Comparison of ENCODE assay signal across 9 cellular contexts in genomic region chr7:974172-974571, GRCh38. TPM values are rescaled to one million over a fixed set of nuclear protein-coding genes. Genes with fewer than 3 reads are reported as not detected.
DNase-seq lines count a peak whose midpoint lies in the region; ATAC-seq, FAIRE-seq and TF ChIP-seq lines count a peak whose summit lies in the region.
"Had no signal": no experiment of that assay in that cellular context is flagged by ENCODE, and none has a peak within 500 bp of the region (broad histone marks: within the 10 kb centered on the region; RNA-seq: fewer than 3 reads in every experiment).

No MANE protein-coding gene starts in this region.

- CTCF ChIA-PET in activated CD4-positive, alpha-beta T cell treated with anti-CD3 and anti-CD28 coated beads for 36 hours (lab: Charles Lee), result interaction anchor here (0.7 to 1.7 kb wide), 5 partner anchors 18 to 717 kb away, joined by 3 to 10 read pairs (median 3); no protein-coding TSS in a partner anchor

- ATAC-seq in activated CD4-positive, alpha-beta T cell treated with anti-CD3 and anti-CD28 coated beads for 36 hours, result no peak
- no peak for ATAC-seq in HG03135 (IDR thresholded peaks at IDR 0.05; ENCODE audit: unreplicated experiment)

- H3K4me1 ChIP-seq in keratinocyte (ENCODE audit: control insufficient read depth, extremely low read depth, insufficient read depth, low read length) (peaks cover 4% of the 10 kb centered on the region), testis (peaks cover 22% of the 10 kb centered on the region)

- no peak for TF ChIP-seq CTCF in keratinocyte (optimal IDR thresholded peaks at IDR 0.05 in 1 of 3, IDR thresholded peaks at IDR 0.05 in 1 of 3, conservative IDR thresholded peaks at IDR 0.05 in 1 of 3; ENCODE audit: extremely low read depth in 1 of 3, insufficient read depth in 2 of 3, low read length in 3 of 3)
- TF ChIP-seq CTCF in testis (IDR thresholded peaks at IDR 0.05), result no peak

- H3K9me3 ChIP-seq in keratinocyte (ENCODE audit: control insufficient read depth, low read depth, low read length) (no peaks in the 10 kb centered on the region), testis (no peaks in the 10 kb centered on the region)

- POLR2A ChIA-PET in activated CD4-positive, alpha-beta T cell treated with anti-CD3 and anti-CD28 coated beads for 36 hours (lab: Charles Lee), result interaction anchor here (0.6 to 1.6 kb wide), 7 partner anchors 8 to 707 kb away, joined by 3 to 6 read pairs (median 3); a partner anchor contains a TSS

- FAIRE-seq in keratinocyte (lab: Jason Lieb, UNC), result no peak
- no peak for FAIRE-seq in HTR-8/SVneo (lab: Jason Lieb, UNC)

- H3K9me1 ChIP-seq in keratinocyte (ENCODE audit: control insufficient read depth, extremely low read depth, insufficient read depth, low read length), result no peaks in the 10 kb centered on the region

- H3K9ac ChIP-seq in keratinocyte (ENCODE audit: control insufficient read depth, extremely low read depth, insufficient read depth, low read length), result peak overlapping the region; percentile 95

- H3K4me2 ChIP-seq in keratinocyte (ENCODE audit: control insufficient read depth, extremely low read depth, insufficient read depth, low read depth, low read length), result peak overlapping the region; percentile 66

- no peaks in the 10 kb centered on the region for H3K27me3 Mint-ChIP-seq in activated CD4-positive, alpha-beta T cell treated with anti-CD3 and anti-CD28 coated beads for 36 hours
- no peaks in the 10 kb centered on the region for H3K27me3 Mint-ChIP-seq in activated T-helper 1 cell treated with anti-CD3 and anti-CD28 coated beads, Interleukin-12 subunit alpha, Interleukin-12 subunit beta, Interleukin-2, Interleukin-4 antibody, amounts not matched to agents 30 ng/mL and 10 ng/mL and 1 ng/mL, durations not matched to agents 14 hours and 24 hours and 36 hours (ENCODE audit: insufficient read depth)

- H3K27me3 ChIP-seq in keratinocyte (ENCODE audit: control insufficient read depth, extremely low read depth, insufficient read depth, low read length) (no peaks in the 10 kb centered on the region), testis (no peaks in the 10 kb centered on the region)

- peak overlapping the region; percentile 94 for H3K4me3 Mint-ChIP-seq in activated CD4-positive, alpha-beta T cell treated with anti-CD3 and anti-CD28 coated beads for 36 hours
- peak overlapping the region; percentile 97 for H3K4me3 Mint-ChIP-seq in activated T-helper 1 cell treated with anti-CD3 and anti-CD28 coated beads, Interleukin-12 subunit alpha, Interleukin-12 subunit beta, Interleukin-2, Interleukin-4 antibody, amounts not matched to agents 30 ng/mL and 10 ng/mL and 1 ng/mL, durations not matched to agents 14 hours and 24 hours and 36 hours

- peak overlapping the region; percentile 88 for H3K27ac ChIP-seq in keratinocyte (ENCODE audit: control insufficient read depth, insufficient read depth, low read length)
- no peak overlapping the region for H3K27ac ChIP-seq in testis

- TF ChIP-seq POLR2A in testis (IDR thresholded peaks at IDR 0.05), result no peak

- no peak overlapping the region for H2AFZ ChIP-seq in keratinocyte (ENCODE audit: control insufficient read depth, low read length)

- no peak for DNase-seq in activated CD4-positive, alpha-beta T cell treated with anti-CD3 and anti-CD28 coated beads for 36 hours
- no peak for DNase-seq in activated CD4-positive, alpha-beta T cell treated with anti-CD3 and anti-CD28 coated beads, Interleukin-2, amount 50 U/mL, for 4 hours
- DNase-seq in activated T-helper 1 cell treated with anti-CD3 and anti-CD28 coated beads, Interleukin-12 subunit alpha, Interleukin-12 subunit beta, Interleukin-2, Interleukin-4 antibody, amounts not matched to agents 30 ng/mL and 10 ng/mL and 1 ng/mL, durations not matched to agents 14 hours and 24 hours and 36 hours (ENCODE audit: low spot score), result no peak
- DNase-seq in keratinocyte (ENCODE audit: low read depth, low spot score) (no peak), testis (no peak), HTR-8/SVneo (ENCODE audit: insufficient read length, low spot score) (no peak), glomerular visceral epithelial cell (ENCODE audit: extremely low spot score) (no peak)

- H3K36me3 ChIP-seq in keratinocyte (ENCODE audit: control insufficient read depth in 2 of 2, extremely low read depth in 1 of 2, insufficient read depth in 2 of 2, low read length in 2 of 2) (peaks cover 12 to 32% of the 10 kb centered on the region in 2 experiments), testis (ENCODE audit: low read depth, missing control alignments) (no peaks in the 10 kb centered on the region)

- peak overlapping the region; percentile 94 for H3K27ac Mint-ChIP-seq in activated CD4-positive, alpha-beta T cell treated with anti-CD3 and anti-CD28 coated beads for 36 hours
- peak overlapping the region; percentile 94 for H3K27ac Mint-ChIP-seq in activated T-helper 1 cell treated with anti-CD3 and anti-CD28 coated beads, Interleukin-12 subunit alpha, Interleukin-12 subunit beta, Interleukin-2, Interleukin-4 antibody, amounts not matched to agents 30 ng/mL and 10 ng/mL and 1 ng/mL, durations not matched to agents 14 hours and 24 hours and 36 hours

- peaks cover 6% of the 10 kb centered on the region for H4K20me1 ChIP-seq in keratinocyte (ENCODE audit: control insufficient read depth, extremely low read depth, insufficient read depth, low read length)

- dilution Hi-C loops in keratinocyte (cut with MboI; ENCODE audit: extremely low pct_ligation_motif_present, low sequenced_read_pairs), result no loop called here

- peaks cover 49% of the 10 kb centered on the region for H3K79me2 ChIP-seq in keratinocyte (ENCODE audit: control insufficient read depth, insufficient read depth, low read length)

- intact Hi-C loops in activated CD4-positive, alpha-beta T cell treated with anti-CD3 and anti-CD28 coated beads for 36 hours (cut with DNase I, micrococcal nuclease), result loop anchor here (1.0 to 10.0 kb wide), 6 partner anchors 51 to 825 kb away; no protein-coding TSS in a partner anchor
- intact Hi-C loops in activated T-helper 1 cell treated with anti-CD3 and anti-CD28 coated beads, Interleukin-12 subunit alpha, Interleukin-12 subunit beta, Interleukin-2, Interleukin-4 antibody, amounts not matched to agents 30 ng/mL and 10 ng/mL and 1 ng/mL, durations not matched to agents 14 hours and 24 hours and 36 hours (cut with micrococcal nuclease), result loop anchor here (1.0 to 10.0 kb wide), 4 partner anchors 19 to 191 kb away; partner anchors contain the start of genes ADAP1 and ZFAND2A
- intact Hi-C loops in testis (cut with DNase I; ENCODE audit: low total_unique reads), result no loop called here

- H3K4me3 ChIP-seq in keratinocyte (ENCODE audit: control insufficient read depth in 2 of 3, extremely low read depth in 1 of 3, insufficient read depth in 2 of 3, low read depth in 1 of 3, low read length in 3 of 3), result peak overlapping the region; percentile 62 to 100 (median 87)
- peak overlapping the region; percentile 84 to 94 for H3K4me3 ChIP-seq in testis

- H3K4me1 Mint-ChIP-seq in activated CD4-positive, alpha-beta T cell treated with anti-CD3 and anti-CD28 coated beads for 36 hours, result peaks cover 30% of the 10 kb centered on the region
- H3K4me1 Mint-ChIP-seq in activated T-helper 1 cell treated with anti-CD3 and anti-CD28 coated beads, Interleukin-12 subunit alpha, Interleukin-12 subunit beta, Interleukin-2, Interleukin-4 antibody, amounts not matched to agents 30 ng/mL and 10 ng/mL and 1 ng/mL, durations not matched to agents 14 hours and 24 hours and 36 hours (ENCODE audit: low read depth), result peaks cover 5% of the 10 kb centered on the region

- H3K36me3 Mint-ChIP-seq in activated CD4-positive, alpha-beta T cell treated with anti-CD3 and anti-CD28 coated beads for 36 hours (ENCODE audit: low read depth), result peaks cover 35% of the 10 kb centered on the region
- peaks cover 21% of the 10 kb centered on the region for H3K36me3 Mint-ChIP-seq in activated T-helper 1 cell treated with anti-CD3 and anti-CD28 coated beads, Interleukin-12 subunit alpha, Interleukin-12 subunit beta, Interleukin-2, Interleukin-4 antibody, amounts not matched to agents 30 ng/mL and 10 ng/mL and 1 ng/mL, durations not matched to agents 14 hours and 24 hours and 36 hours (ENCODE audit: low read depth)

- no peaks in the 10 kb centered on the region for H3K9me3 Mint-ChIP-seq in activated CD4-positive, alpha-beta T cell treated with anti-CD3 and anti-CD28 coated beads for 36 hours (ENCODE audit: low read depth)
- H3K9me3 Mint-ChIP-seq in activated T-helper 1 cell treated with anti-CD3 and anti-CD28 coated beads, Interleukin-12 subunit alpha, Interleukin-12 subunit beta, Interleukin-2, Interleukin-4 antibody, amounts not matched to agents 30 ng/mL and 10 ng/mL and 1 ng/mL, durations not matched to agents 14 hours and 24 hours and 36 hours, result no peaks in the 10 kb centered on the region

- 20 to 35% methylated on average over 7 of the region's 7 CpGs for WGBS in testis, 2 donors

RNA-seq across cellular contexts. Expression of gene COX19, which starts 1.2 kb away (rescaled TPM):
- total RNA-seq in activated CD4-positive, alpha-beta T cell treated with anti-CD3 and anti-CD28 coated beads for 36 hours, result 10 to 100 TPM; 11.3 to 14.6 TPM
- total RNA-seq in activated T-helper 1 cell treated with anti-CD3 and anti-CD28 coated beads, Interleukin-12 subunit alpha, Interleukin-12 subunit beta, Interleukin-2, Interleukin-4 antibody, amounts not matched to agents 30 ng/mL and 10 ng/mL and 1 ng/mL, durations not matched to agents 14 hours and 24 hours and 36 hours, result 14.3 and 18.6 TPM in 2 replicates
- polyA plus RNA-seq in keratinocyte (4.7 to 6.3 TPM (median 6.2 TPM) in 3 replicates), testis (ENCODE audit: insufficient read depth, low read depth, low replicate concordance) (8.8 TPM)
- 4.8 TPM for polyA plus RNA-seq in keratinocyte (2011; ENCODE audit: low read depth)
- polyA plus RNA-seq in keratinocyte (2011; cell fraction: cytosol; rRNA removed), result 3.5 TPM in 2 replicates
- 11.7 and 13.8 TPM in 2 replicates for polyA plus RNA-seq in keratinocyte (2011; cell fraction: nucleus; rRNA removed)
- polyA plus RNA-seq in keratinocyte (2012; ENCODE audit: low replicate concordance), result 5.4 and 6.2 TPM in 2 replicates
- 4.0 to 5.1 TPM (median 4.3 TPM) in 3 replicates for polyA minus RNA-seq in keratinocyte
- 0.58 TPM for polyA minus RNA-seq in keratinocyte (2011; cell fraction: cytosol; rRNA and poly(A)+ RNA removed)
- polyA minus RNA-seq in keratinocyte (2011; cell fraction: nucleus; rRNA and poly(A)+ RNA removed), result 3.2 and 5.5 TPM in 2 replicates
- 10 to 100 TPM; 21.6 to 23.5 TPM for total RNA-seq in testis

RNA-seq across cellular contexts. Expression of gene CYP2W1, which starts 8.8 kb away (rescaled TPM):
- total RNA-seq in activated CD4-positive, alpha-beta T cell treated with anti-CD3 and anti-CD28 coated beads for 36 hours, result not detected
- not detected in 2 replicates for total RNA-seq in activated T-helper 1 cell treated with anti-CD3 and anti-CD28 coated beads, Interleukin-12 subunit alpha, Interleukin-12 subunit beta, Interleukin-2, Interleukin-4 antibody, amounts not matched to agents 30 ng/mL and 10 ng/mL and 1 ng/mL, durations not matched to agents 14 hours and 24 hours and 36 hours
- polyA plus RNA-seq in keratinocyte (0.05 to 0.58 TPM (median 0.09 TPM) in 3 replicates), testis (ENCODE audit: insufficient read depth, low read depth, low replicate concordance) (0.61 TPM)
- polyA plus RNA-seq in keratinocyte (2011; ENCODE audit: low read depth), result not detected
- polyA plus RNA-seq in keratinocyte (2011; cell fraction: cytosol; rRNA removed), result 0.10 TPM in 1 of 2 replicates, not detected in the other
- polyA plus RNA-seq in keratinocyte (2011; cell fraction: nucleus; rRNA removed), result 0.17 and 0.18 TPM in 2 replicates
- polyA plus RNA-seq in keratinocyte (2012; ENCODE audit: low replicate concordance), result 0.41 TPM in 1 of 2 replicates, not detected in the other
- polyA minus RNA-seq in keratinocyte, result 0.20 TPM in 1 of 3 replicates, not detected in the others
- polyA minus RNA-seq in keratinocyte (2011; cell fraction: cytosol; rRNA and poly(A)+ RNA removed), result not detected
- polyA minus RNA-seq in keratinocyte (2011; cell fraction: nucleus; rRNA and poly(A)+ RNA removed), result 0.31 TPM in 1 of 2 replicates, not detected in the other
- 1 to 10 TPM in 1 of 2 donors, under 1 TPM in 1; 0.71 to 1.2 TPM for total RNA-seq in testis
- total RNA-seq: SK-MEL-5 had no signal

RNA-seq across cellular contexts. Expression of gene ADAP1, which starts 19.7 kb away (rescaled TPM):
- 10 to 100 TPM; 13.1 to 14.8 TPM for total RNA-seq in activated CD4-positive, alpha-beta T cell treated with anti-CD3 and anti-CD28 coated beads for 36 hours
- total RNA-seq in activated T-helper 1 cell treated with anti-CD3 and anti-CD28 coated beads, Interleukin-12 subunit alpha, Interleukin-12 subunit beta, Interleukin-2, Interleukin-4 antibody, amounts not matched to agents 30 ng/mL and 10 ng/mL and 1 ng/mL, durations not matched to agents 14 hours and 24 hours and 36 hours, result 80.9 and 87.7 TPM in 2 replicates
- polyA plus RNA-seq in keratinocyte, result 4.3 to 6.2 TPM (median 5.5 TPM) in 3 replicates
- 6.9 TPM for polyA plus RNA-seq in keratinocyte (2011; ENCODE audit: low read depth)
- polyA plus RNA-seq in keratinocyte (2011; cell fraction: cytosol; rRNA removed), result 4.6 and 8.9 TPM in 2 replicates
- polyA plus RNA-seq in keratinocyte (2011; cell fraction: nucleus; rRNA removed), result 6.3 and 7.8 TPM in 2 replicates
- polyA plus RNA-seq in keratinocyte (2012; ENCODE audit: low replicate concordance), result 4.8 and 11.4 TPM in 2 replicates
- polyA minus RNA-seq in keratinocyte, result 6.1 to 10.8 TPM (median 6.8 TPM) in 3 replicates
- 9.8 TPM for polyA minus RNA-seq in keratinocyte (2011; cell fraction: cytosol; rRNA and poly(A)+ RNA removed)
- polyA minus RNA-seq in keratinocyte (2011; cell fraction: nucleus; rRNA and poly(A)+ RNA removed), result 3.2 and 5.8 TPM in 2 replicates
- 10 to 100 TPM in 1 of 2 donors, 1 to 10 TPM in 1; 6.1 to 10.9 TPM for total RNA-seq in testis
- polyA plus RNA-seq in testis (ENCODE audit: insufficient read depth, low read depth, low replicate concordance), result 2.4 TPM
